Comparison of ENCODE assay signal across 1 cellular context in the genomic region with DNA sequence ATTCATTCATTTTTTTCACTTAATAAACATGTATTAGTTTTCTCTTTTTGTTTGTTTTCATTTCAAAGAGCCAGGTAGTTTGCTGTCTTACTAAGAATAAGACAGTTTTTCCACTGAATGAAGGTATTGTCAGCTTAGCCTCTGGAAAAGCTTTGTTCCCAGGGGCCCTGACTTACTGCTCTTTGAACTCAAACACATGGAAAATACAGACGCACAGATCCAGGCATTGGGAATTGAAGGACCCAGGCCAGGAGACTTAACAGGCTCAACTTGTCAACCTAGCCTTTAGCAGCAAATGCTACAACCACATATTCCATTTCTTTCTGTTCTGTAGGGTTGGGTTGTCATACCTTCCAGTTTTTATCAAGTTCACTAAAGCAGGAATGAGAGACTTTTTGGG.
TF ChIP-seq lines count a peak whose summit lies in the region.

No MANE protein-coding gene starts in this region.

TF ChIP-seq in HepG2, 621 proteins besides CTCF, POLR2A, EP300 and RAD21 (continued from another document and continues in another):
- TF ChIP-seq, protein P1, sequence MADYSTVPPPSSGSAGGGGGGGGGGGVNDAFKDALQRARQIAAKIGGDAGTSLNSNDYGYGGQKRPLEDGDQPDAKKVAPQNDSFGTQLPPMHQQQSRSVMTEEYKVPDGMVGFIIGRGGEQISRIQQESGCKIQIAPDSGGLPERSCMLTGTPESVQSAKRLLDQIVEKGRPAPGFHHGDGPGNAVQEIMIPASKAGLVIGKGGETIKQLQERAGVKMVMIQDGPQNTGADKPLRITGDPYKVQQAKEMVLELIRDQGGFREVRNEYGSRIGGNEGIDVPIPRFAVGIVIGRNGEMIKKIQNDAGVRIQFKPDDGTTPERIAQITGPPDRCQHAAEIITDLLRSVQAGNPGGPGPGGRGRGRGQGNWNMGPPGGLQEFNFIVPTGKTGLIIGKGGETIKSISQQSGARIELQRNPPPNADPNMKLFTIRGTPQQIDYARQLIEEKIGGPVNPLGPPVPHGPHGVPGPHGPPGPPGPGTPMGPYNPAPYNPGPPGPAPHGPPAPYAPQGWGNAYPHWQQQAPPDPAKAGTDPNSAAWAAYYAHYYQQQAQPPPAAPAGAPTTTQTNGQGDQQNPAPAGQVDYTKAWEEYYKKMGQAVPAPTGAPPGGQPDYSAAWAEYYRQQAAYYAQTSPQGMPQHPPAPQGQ (CRISPR knock-in tag; IDR thresholded peaks at IDR 0.05; ENCODE audit: borderline replicate concordance), result no peak
- no peak for TF ChIP-seq ADNP (CRISPR knock-in tag; IDR thresholded peaks at IDR 0.05)
- 0 out of 2 replicates have a peak, but pooled peaks have one; percentile 64 for TF ChIP-seq ZBTB43 (CRISPR knock-in tag; conservative IDR thresholded peaks at IDR 0.05)
- TF ChIP-seq SP2 (CRISPR knock-in tag; IDR thresholded peaks at IDR 0.05), result no peak
- TF ChIP-seq JARID2 (CRISPR knock-in tag; IDR thresholded peaks at IDR 0.05; ENCODE audit: insufficient replicate concordance), result no peak
- TF ChIP-seq ZBTB25 (CRISPR knock-in tag; IDR thresholded peaks at IDR 0.05), result no peak
- TF ChIP-seq PPARG (CRISPR knock-in tag; conservative IDR thresholded peaks at IDR 0.05), result no peak
- TF ChIP-seq ZKSCAN8 (CRISPR knock-in tag; IDR thresholded peaks at IDR 0.05; ENCODE audit: borderline replicate concordance), result peak; percentile 84; the same call in 1 of the 2 replicates
- 0 out of 2 replicates have a peak, but pooled peaks have one; percentile 36 for TF ChIP-seq ZNF574 (CRISPR knock-in tag; IDR thresholded peaks at IDR 0.05)
- no peak for TF ChIP-seq TAF1 (CRISPR knock-in tag; IDR thresholded peaks at IDR 0.05)
- TF ChIP-seq, protein P2, sequence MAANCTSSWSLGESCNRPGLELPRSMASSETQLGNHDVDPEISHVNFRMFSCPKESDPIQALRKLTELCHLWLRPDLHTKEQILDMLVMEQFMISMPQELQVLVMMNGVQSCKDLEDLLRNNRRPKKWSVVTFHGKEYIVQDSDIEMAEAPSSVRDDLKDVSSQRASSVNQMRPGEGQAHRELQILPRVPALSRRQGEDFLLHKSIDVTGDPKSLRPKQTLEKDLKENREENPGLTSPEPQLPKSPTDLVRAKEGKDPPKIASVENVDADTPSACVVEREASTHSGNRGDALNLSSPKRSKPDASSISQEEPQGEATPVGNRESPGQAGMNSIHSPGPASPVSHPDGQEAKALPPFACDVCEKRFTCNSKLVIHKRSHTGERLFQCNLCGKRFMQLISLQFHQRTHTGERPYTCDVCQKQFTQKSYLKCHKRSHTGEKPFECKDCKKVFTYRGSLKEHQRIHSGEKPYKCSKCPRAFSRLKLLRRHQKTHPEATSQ (CRISPR knock-in tag; IDR thresholded peaks at IDR 0.05; ENCODE audit: borderline replicate concordance), result peak; percentile 35; the same call in 1 of the 2 replicates
- TF ChIP-seq TEAD3 (CRISPR knock-in tag; optimal IDR thresholded peaks at IDR 0.05; ENCODE audit: borderline replicate concordance), result peak; percentile 35
- peak; percentile 36; the same call in 1 of the 2 replicates for TF ChIP-seq PITX1 (CRISPR knock-in tag; IDR thresholded peaks at IDR 0.05)
- TF ChIP-seq FOXK1 (CRISPR knock-in tag; IDR thresholded peaks at IDR 0.05; ENCODE audit: borderline replicate concordance, low read depth), result 0 out of 2 replicates have a peak, but pooled peaks have one; percentile 18
- TF ChIP-seq MLLT10 (CRISPR knock-in tag; IDR thresholded peaks at IDR 0.05), result no peak
- TF ChIP-seq HDAC2 (CRISPR knock-in tag; IDR thresholded peaks at IDR 0.05), result peak; percentile 81
- TF ChIP-seq ZMYM4 (CRISPR knock-in tag; IDR thresholded peaks at IDR 0.05), result peak; percentile 86
- no peak for TF ChIP-seq TCF12 (IDR thresholded peaks at IDR 0.05)
- TF ChIP-seq TCF12 (CRISPR knock-in tag; IDR thresholded peaks at IDR 0.05), result no peak
- TF ChIP-seq SMAD3 (CRISPR knock-in tag; IDR thresholded peaks at IDR 0.05), result no peak
- TF ChIP-seq, protein P3, sequence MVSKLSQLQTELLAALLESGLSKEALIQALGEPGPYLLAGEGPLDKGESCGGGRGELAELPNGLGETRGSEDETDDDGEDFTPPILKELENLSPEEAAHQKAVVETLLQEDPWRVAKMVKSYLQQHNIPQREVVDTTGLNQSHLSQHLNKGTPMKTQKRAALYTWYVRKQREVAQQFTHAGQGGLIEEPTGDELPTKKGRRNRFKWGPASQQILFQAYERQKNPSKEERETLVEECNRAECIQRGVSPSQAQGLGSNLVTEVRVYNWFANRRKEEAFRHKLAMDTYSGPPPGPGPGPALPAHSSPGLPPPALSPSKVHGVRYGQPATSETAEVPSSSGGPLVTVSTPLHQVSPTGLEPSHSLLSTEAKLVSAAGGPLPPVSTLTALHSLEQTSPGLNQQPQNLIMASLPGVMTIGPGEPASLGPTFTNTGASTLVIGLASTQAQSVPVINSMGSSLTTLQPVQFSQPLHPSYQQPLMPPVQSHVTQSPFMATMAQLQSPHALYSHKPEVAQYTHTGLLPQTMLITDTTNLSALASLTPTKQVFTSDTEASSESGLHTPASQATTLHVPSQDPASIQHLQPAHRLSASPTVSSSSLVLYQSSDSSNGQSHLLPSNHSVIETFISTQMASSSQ (IDR thresholded peaks at IDR 0.05; ENCODE audit: low read depth), result no peak
- TF ChIP-seq, protein P3 (CRISPR knock-in tag; IDR thresholded peaks at IDR 0.05; ENCODE audit: borderline replicate concordance), result peak; percentile 62; the same call in 1 of the 2 replicates
- TF ChIP-seq SIX4 (CRISPR knock-in tag; IDR thresholded peaks at IDR 0.05), result peak; percentile 69; the same call in 1 of the 2 replicates
- TF ChIP-seq, protein P4, sequence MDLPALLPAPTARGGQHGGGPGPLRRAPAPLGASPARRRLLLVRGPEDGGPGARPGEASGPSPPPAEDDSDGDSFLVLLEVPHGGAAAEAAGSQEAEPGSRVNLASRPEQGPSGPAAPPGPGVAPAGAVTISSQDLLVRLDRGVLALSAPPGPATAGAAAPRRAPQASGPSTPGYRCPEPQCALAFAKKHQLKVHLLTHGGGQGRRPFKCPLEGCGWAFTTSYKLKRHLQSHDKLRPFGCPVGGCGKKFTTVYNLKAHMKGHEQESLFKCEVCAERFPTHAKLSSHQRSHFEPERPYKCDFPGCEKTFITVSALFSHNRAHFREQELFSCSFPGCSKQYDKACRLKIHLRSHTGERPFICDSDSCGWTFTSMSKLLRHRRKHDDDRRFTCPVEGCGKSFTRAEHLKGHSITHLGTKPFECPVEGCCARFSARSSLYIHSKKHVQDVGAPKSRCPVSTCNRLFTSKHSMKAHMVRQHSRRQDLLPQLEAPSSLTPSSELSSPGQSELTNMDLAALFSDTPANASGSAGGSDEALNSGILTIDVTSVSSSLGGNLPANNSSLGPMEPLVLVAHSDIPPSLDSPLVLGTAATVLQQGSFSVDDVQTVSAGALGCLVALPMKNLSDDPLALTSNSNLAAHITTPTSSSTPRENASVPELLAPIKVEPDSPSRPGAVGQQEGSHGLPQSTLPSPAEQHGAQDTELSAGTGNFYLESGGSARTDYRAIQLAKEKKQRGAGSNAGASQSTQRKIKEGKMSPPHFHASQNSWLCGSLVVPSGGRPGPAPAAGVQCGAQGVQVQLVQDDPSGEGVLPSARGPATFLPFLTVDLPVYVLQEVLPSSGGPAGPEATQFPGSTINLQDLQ (CRISPR knock-in tag; IDR thresholded peaks at IDR 0.05), result no peak
- 0 out of 2 replicates have a peak, but pooled peaks have one; percentile 29 for TF ChIP-seq HOXA5 (CRISPR knock-in tag; IDR thresholded peaks at IDR 0.05)
- no peak for TF ChIP-seq CERS6 (CRISPR knock-in tag; IDR thresholded peaks at IDR 0.05)
- peak; percentile 60 for TF ChIP-seq MIXL1 (CRISPR knock-in tag; IDR thresholded peaks at IDR 0.05)
- no peak for TF ChIP-seq GLI4 (CRISPR knock-in tag; IDR thresholded peaks at IDR 0.05; ENCODE audit: borderline replicate concordance)
- TF ChIP-seq, protein P5, sequence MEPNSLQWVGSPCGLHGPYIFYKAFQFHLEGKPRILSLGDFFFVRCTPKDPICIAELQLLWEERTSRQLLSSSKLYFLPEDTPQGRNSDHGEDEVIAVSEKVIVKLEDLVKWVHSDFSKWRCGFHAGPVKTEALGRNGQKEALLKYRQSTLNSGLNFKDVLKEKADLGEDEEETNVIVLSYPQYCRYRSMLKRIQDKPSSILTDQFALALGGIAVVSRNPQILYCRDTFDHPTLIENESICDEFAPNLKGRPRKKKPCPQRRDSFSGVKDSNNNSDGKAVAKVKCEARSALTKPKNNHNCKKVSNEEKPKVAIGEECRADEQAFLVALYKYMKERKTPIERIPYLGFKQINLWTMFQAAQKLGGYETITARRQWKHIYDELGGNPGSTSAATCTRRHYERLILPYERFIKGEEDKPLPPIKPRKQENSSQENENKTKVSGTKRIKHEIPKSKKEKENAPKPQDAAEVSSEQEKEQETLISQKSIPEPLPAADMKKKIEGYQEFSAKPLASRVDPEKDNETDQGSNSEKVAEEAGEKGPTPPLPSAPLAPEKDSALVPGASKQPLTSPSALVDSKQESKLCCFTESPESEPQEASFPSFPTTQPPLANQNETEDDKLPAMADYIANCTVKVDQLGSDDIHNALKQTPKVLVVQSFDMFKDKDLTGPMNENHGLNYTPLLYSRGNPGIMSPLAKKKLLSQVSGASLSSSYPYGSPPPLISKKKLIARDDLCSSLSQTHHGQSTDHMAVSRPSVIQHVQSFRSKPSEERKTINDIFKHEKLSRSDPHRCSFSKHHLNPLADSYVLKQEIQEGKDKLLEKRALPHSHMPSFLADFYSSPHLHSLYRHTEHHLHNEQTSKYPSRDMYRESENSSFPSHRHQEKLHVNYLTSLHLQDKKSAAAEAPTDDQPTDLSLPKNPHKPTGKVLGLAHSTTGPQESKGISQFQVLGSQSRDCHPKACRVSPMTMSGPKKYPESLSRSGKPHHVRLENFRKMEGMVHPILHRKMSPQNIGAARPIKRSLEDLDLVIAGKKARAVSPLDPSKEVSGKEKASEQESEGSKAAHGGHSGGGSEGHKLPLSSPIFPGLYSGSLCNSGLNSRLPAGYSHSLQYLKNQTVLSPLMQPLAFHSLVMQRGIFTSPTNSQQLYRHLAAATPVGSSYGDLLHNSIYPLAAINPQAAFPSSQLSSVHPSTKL (CRISPR knock-in tag; IDR thresholded peaks at IDR 0.05), result peak; percentile 93
- TF ChIP-seq FOXK2 (IDR thresholded peaks at IDR 0.05), result no peak
- TF ChIP-seq FOXO1 (CRISPR knock-in tag; IDR thresholded peaks at IDR 0.05), result peak; percentile 72; the same call in 1 of the 2 replicates
- no peak for TF ChIP-seq ZNF451 (CRISPR knock-in tag; IDR thresholded peaks at IDR 0.05)
- TF ChIP-seq TBX3 (IDR thresholded peaks at IDR 0.05; ENCODE audit: borderline replicate concordance), result no peak
- TF ChIP-seq REXO4 (CRISPR knock-in tag; IDR thresholded peaks at IDR 0.05; ENCODE audit: borderline replicate concordance), result no peak
- no peak for TF ChIP-seq ZNF652 (CRISPR knock-in tag; IDR thresholded peaks at IDR 0.05; ENCODE audit: borderline replicate concordance, low read depth)
- TF ChIP-seq ZNF572 (CRISPR knock-in tag; IDR thresholded peaks at IDR 0.05), result no peak
